ENCODE assay signal across 18 cellular contexts in the genomic region with DNA sequence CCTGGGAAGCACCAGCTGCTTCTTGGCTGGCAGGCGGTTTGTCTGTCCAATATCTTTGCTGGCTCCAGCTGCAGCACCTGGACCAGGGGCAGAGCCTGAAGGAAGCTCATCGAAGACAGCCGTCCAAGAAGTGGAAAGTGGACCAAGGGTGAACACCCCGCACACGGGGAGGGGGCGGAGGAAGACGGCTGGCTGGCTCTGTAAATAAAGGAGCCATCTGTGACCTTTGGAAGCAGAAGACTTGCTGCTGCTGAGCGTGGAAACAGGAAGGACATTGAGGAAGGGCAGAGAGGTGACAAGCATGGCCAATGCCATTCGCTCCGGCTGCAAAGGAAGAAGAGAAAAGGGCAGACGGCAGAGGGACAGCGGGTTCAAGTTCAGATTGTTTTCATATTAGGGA. TPM values are rescaled to one million over a fixed set of nuclear protein-coding genes. Genes with fewer than 3 reads are reported as not detected.
"Had no signal": no experiment of that assay in that cellular context is flagged by ENCODE, and none has a peak within 500 bp of the region (broad histone marks: within the 10 kb centered on the region; RNA-seq: fewer than 3 reads in every experiment).

No MANE protein-coding gene starts in this region.

- H3K4me3 Mint-ChIP-seq: activated naive CD8-positive, alpha-beta T cell treated with anti-CD3 and anti-CD28 coated beads for 36 hours; activated T-cell treated with anti-CD3 and anti-CD28 coated beads, Interleukin-2, amount 50 U/mL, for 72 hours; memory B cell; natural killer cell; stimulated activated naive B cell treated with anti-CD40 and anti-IgM and Interleukin-4, amounts not matched to agents 10 μg/mL and 1 μg/mL and 100 μg/mL, for 72 hours had no signal

- H3K27me3 Mint-ChIP-seq: memory B cell; stimulated activated naive B cell treated with anti-CD40 and anti-IgM and Interleukin-4, amounts not matched to agents 10 μg/mL and 1 μg/mL and 100 μg/mL, for 72 hours had no signal

- FAIRE-seq: keratinocyte, TTC549, urothelium cell line had no signal

- H3K27ac ChIP-seq: cardiac muscle cell, dorsolateral prefrontal cortex, epithelial cell of prostate had no signal

- H3K27me3 ChIP-seq: cardiac muscle cell, dorsolateral prefrontal cortex had no signal

- H3K4me3 ChIP-seq: cardiac muscle cell, dorsolateral prefrontal cortex had no signal

- ATAC-seq: activated T-cell treated with anti-CD3 and anti-CD28 coated beads, Interleukin-2, amount 50 U/mL, for 72 hours; left ventricle myocardium superior; natural killer cell; stimulated activated naive B cell treated with anti-CD40 and anti-IgM and Interleukin-4, amounts not matched to agents 10 μg/mL and 1 μg/mL and 100 μg/mL, for 72 hours had no signal

- H3K36me3 ChIP-seq: cardiac muscle cell had no signal

- DNase-seq: activated CD4-positive, alpha-beta T cell treated with anti-CD3 and anti-CD28 coated beads, Interleukin-2, amount 50 U/mL, for 4 hours; activated effector memory CD4-positive, alpha-beta T cell treated with anti-CD3 and anti-CD28 coated beads, Interleukin-2, amount 50 U/mL, for 16 hours; activated naive CD8-positive, alpha-beta T cell treated with anti-CD3 and anti-CD28 coated beads for 36 hours; activated T-cell treated with anti-CD3 and anti-CD28 coated beads, Interleukin-2, amount 50 U/mL, for 72 hours; amniotic stem cell; dorsolateral prefrontal cortex; foreskin fibroblast; left ventricle myocardium superior; natural killer cell; occipital lobe; stimulated activated naive B cell treated with anti-CD40 and anti-IgM and Interleukin-4, amounts not matched to agents 10 μg/mL and 1 μg/mL and 100 μg/mL, for 72 hours had no signal

- H3K36me3 Mint-ChIP-seq: activated naive CD8-positive, alpha-beta T cell treated with anti-CD3 and anti-CD28 coated beads for 36 hours; natural killer cell had no signal

- H3K9me3 Mint-ChIP-seq: memory B cell, natural killer cell had no signal

- H3K27ac Mint-ChIP-seq: activated naive CD8-positive, alpha-beta T cell treated with anti-CD3 and anti-CD28 coated beads for 36 hours; activated T-cell treated with anti-CD3 and anti-CD28 coated beads, Interleukin-2, amount 50 U/mL, for 72 hours; memory B cell; natural killer cell; stimulated activated naive B cell treated with anti-CD40 and anti-IgM and Interleukin-4, amounts not matched to agents 10 μg/mL and 1 μg/mL and 100 μg/mL, for 72 hours had no signal

RNA-seq across cellular contexts. Expression of a gene that starts 34.2 kb away (rescaled TPM):
- total RNA-seq: T-helper 2 cell treated with Interferon-gamma antibody and Interleukin-4, amounts not matched to agents 100 ng/mL and 5 ng/mL, for 36 hours had no signal
